In the genomic region with DNA sequence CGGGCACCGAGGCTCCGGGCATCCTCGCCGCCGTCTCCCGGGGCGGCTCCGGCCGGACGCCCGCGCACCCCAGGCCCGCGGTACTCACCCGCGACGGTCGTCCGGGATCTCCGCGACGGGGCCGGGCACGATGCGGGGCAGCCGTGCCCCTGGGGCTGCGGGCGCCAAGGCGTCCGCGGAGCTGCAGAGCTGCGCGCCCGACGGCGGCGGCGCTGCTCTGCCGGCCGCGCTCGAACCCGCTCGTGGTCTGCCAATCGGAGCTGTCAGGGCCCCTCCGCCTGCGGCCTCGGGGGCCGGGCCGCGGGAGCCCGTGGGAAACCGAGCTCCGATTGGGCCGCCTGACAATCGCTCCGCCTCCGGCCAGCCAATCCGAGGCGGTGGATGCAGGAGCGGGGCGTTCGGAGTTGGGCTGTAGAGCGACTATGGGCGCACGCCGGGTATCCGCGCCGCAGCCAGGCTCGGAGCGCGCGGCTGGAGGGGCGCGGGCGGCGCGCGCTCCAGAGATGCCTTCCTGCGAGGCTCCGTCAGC, we compare ENCODE assay signal across 8 cellular contexts.
DNase-seq lines count a peak whose midpoint lies in the region; ATAC-seq and TF ChIP-seq lines count a peak whose summit lies in the region.

No MANE protein-coding gene starts in this region.

- RAD21 ChIA-PET in HCT116 (lab: Charles Lee; ENCODE audit: low non-redundant PET in 1 of 2, low total read pairs in 2 of 2, uncharacterized antibody in 2 of 2, unreplicated experiment in 2 of 2) = interaction anchor here in 1 of 2 experiments (0.7 kb wide), 1 partner anchor 198 kb away, joined by 4 read pairs; no protein-coding TSS in a partner anchor

- H3K9me3 Mint-ChIP-seq in HFFc6 = peaks cover 5% of the 10 kb centered on the region; the same call in 1 of the 2 replicates

- no peak for TF ChIP-seq RAD21 in HCT116 (IDR thresholded peaks at IDR 0.05; ENCODE audit: low read depth)

- peak overlapping the region; percentile 84 for H3K4me2 ChIP-seq in HCT116 (ENCODE audit: low read length)

- CTCF ChIA-PET in HCT116 (lab: Charles Lee) = interaction anchor here (0.5 to 1.7 kb wide), 6 partner anchors 12 to 211 kb away, joined by 3 to 5 read pairs (median 4); no protein-coding TSS in a partner anchor

- peaks cover 31 to 51% of the 10 kb centered on the region in 2 experiments for H3K4me1 ChIP-seq in HCT116 (ENCODE audit: control insufficient read depth in 1 of 2, insufficient read depth in 2 of 2, low read length in 2 of 2)
- H3K4me1 ChIP-seq in ascending aorta = peaks cover 0 to 3% of the 10 kb centered on the region in 2 donors

- H3K9ac ChIP-seq in HCT116 (ENCODE audit: low read length) = peak overlapping the region; percentile 70

- intact Hi-C loops in HCT116 (cut with micrococcal nuclease) (loop anchor here (2.0 kb wide), 1 partner anchor 204 kb away; no protein-coding TSS in a partner anchor), ascending aorta (cut with DNase I) (no loop called here)

- H3K4me3 Mint-ChIP-seq in HFFc6 = no peak overlapping the region

- TF ChIP-seq CTCF in HCT116 (IDR thresholded peaks at IDR 0.05 in 2 of 3, conservative IDR thresholded peaks at IDR 0.05 in 1 of 3; ENCODE audit: borderline replicate concordance in 1 of 3, insufficient read depth in 1 of 3, low read depth in 2 of 3, low read length in 2 of 3) = peak in 1 of 3 experiments; percentile 18; a peak in 1 of 6 replicates
- TF ChIP-seq CTCF in ascending aorta (IDR thresholded peaks at IDR 0.05) = no peak
- peak; percentile 23 for TF ChIP-seq CTCF in retinal pigment epithelial cell (conservative IDR thresholded peaks at IDR 0.05; ENCODE audit: low read depth, low read length)
- no peak for TF ChIP-seq CTCF in HFFc6 (IDR thresholded peaks at IDR 0.05)

- H3K27me3 Mint-ChIP-seq in HFFc6 (ENCODE audit: insufficient read depth) = peaks cover 12% of the 10 kb centered on the region

- H3K36me3 Mint-ChIP-seq in HFFc6 (ENCODE audit: low read depth) = no peaks in the 10 kb centered on the region; the same call in 1 of the 2 replicates

- H3K79me2 ChIP-seq in HCT116 (ENCODE audit: insufficient read depth, low read length) = peaks cover 32% of the 10 kb centered on the region

- no peaks in the 10 kb centered on the region for H3K9me2 ChIP-seq in HCT116 (ENCODE audit: insufficient read depth)

- in situ Hi-C loops in G401 (cut with HindIII; ENCODE audit: low sequenced_read_pairs) = no loop called here

- H3K9me3 ChIP-seq in HCT116 (ENCODE audit: control insufficient read depth in 1 of 2, insufficient read depth in 1 of 2, low read depth in 1 of 2, low read length in 2 of 2) = no peaks in the 10 kb centered on the region
- no peaks in the 10 kb centered on the region for H3K9me3 ChIP-seq in ascending aorta

- H2AFZ ChIP-seq in HCT116 (ENCODE audit: low read depth, low read length, poor library complexity, severe bottlenecking) = no peak overlapping the region

- no TSS peak for BruUV-seq in HCT116 (replicated peaks; lab: Mats Ljungman, UMichigan)

- TF ChIP-seq POLR2A in HCT116 (IDR thresholded peaks at IDR 0.05; ENCODE audit: borderline replicate concordance, extremely low read depth, insufficient read depth, insufficient read length) = no peak

- H3K27me3 ChIP-seq in HCT116 (ENCODE audit: insufficient read depth, low read length) = no peaks in the 10 kb centered on the region
- H3K27me3 ChIP-seq in ascending aorta = no peaks in the 10 kb centered on the region

- H3K4me3 ChIP-seq in HCT116 (replicated peaks in 1 of 2; ENCODE audit: low read depth in 1 of 2, low read length in 2 of 2) (peak overlapping the region; percentile 63 to 65), ascending aorta (peak overlapping the region; percentile 50 to 64), retinal pigment epithelial cell (ENCODE audit: low read length) (peak overlapping the region; percentile 76)

- no peaks in the 10 kb centered on the region for H3K36me3 ChIP-seq in HCT116 (ENCODE audit: control insufficient read depth in 1 of 2, insufficient read depth in 2 of 2, low read length in 2 of 2)
- H3K36me3 ChIP-seq in ascending aorta = no peaks in the 10 kb centered on the region

- peak; percentile 86 for ATAC-seq in HCT116

- H3K27ac Mint-ChIP-seq in HFFc6 = no peak overlapping the region

- POLR2A ChIA-PET in HCT116 (lab: Charles Lee) = interaction anchor here (0.6 to 1.8 kb wide), 13 partner anchors 11 to 357 kb away, joined by 3 to 6 read pairs (median 3); no protein-coding TSS in a partner anchor

- peaks cover 12% of the 10 kb centered on the region; the same call in 1 of the 2 replicates for H3K4me1 Mint-ChIP-seq in HFFc6 (ENCODE audit: low read depth)

- H3K27ac ChIP-seq in HCT116 (ENCODE audit: low read depth, low read length) (peak overlapping the region; percentile 66), ascending aorta (no peak overlapping the region)

- no peaks in the 10 kb centered on the region for H4K20me1 ChIP-seq in HCT116 (ENCODE audit: insufficient read depth)

- DNase-seq in G401 (ENCODE audit: low spot score) (peak; percentile 96), HCT116 (ENCODE audit: low read depth, low spot score) (peak; percentile 80), NCI-H1048 (lab: John Stamatoyannopoulos, UW) (peak; percentile 89), T-helper 1 cell (peak; percentile 72 to 97 (median 76)), ascending aorta (ENCODE audit: low spot score in 2 of 2) (peak in 1 of 2 donors; percentile 83), hepatic stellate cell (ENCODE audit: low spot score) (peak; percentile 19), retinal pigment epithelial cell (ENCODE audit: low read depth) (peak; percentile 86), HFFc6 (no peak)

TF ChIP-seq in HCT116, 20 proteins besides CTCF, POLR2A, EP300 and RAD21:
- TF ChIP-seq CBX3 (IDR thresholded peaks at IDR 0.05; ENCODE audit: low read depth) (no peak), POLR2AphosphoS5 (IDR thresholded peaks at IDR 0.05; ENCODE audit: low read depth, low read length) (peak; percentile 38; the same call in 1 of the 2 replicates), JUND (IDR thresholded peaks at IDR 0.05) (no peak)
